ENCODE assay signal across 1 cellular context in the genomic region with DNA sequence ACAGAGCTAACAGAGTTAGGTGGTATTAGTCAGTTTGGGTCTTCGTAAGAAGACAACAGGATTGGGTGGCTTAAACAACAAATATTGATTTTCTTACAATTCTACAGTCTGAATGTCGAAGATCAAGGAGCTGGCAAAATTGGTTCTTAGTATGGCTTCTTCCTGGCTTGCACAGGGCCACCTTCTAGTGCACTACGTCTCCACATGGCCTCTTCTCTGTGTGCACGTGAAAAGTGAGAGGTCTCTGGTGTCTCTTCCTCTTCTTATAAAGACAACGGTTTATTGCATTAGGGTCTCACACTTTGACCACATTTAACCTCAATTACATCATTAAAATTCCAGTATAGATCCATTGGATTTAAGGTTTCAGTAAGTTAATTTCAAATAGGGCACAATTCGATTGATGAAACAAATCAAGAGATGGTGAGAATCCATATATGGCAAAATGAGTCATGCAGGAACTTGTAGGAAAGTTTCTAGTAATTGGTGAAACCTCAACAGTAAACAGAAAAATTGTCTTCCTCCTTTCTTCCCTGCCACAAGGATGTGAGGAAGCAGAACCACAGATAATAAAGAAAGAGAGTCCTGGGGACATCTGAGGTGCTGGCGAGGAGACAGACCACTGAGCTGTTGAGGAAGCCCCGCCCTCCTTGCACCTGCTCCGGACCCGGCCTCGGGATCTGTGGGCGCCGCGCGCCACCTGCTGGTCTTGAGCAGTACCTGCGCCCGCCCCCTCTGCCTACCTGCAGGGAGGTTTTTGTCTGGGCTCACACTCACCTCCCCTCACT.
TF ChIP-seq lines count a peak whose summit lies in the region.

No MANE protein-coding gene starts in this region.

TF ChIP-seq in HEK293, 187 proteins besides CTCF, POLR2A, EP300 and RAD21 (continued from another document):
- TF ChIP-seq, protein P1, sequence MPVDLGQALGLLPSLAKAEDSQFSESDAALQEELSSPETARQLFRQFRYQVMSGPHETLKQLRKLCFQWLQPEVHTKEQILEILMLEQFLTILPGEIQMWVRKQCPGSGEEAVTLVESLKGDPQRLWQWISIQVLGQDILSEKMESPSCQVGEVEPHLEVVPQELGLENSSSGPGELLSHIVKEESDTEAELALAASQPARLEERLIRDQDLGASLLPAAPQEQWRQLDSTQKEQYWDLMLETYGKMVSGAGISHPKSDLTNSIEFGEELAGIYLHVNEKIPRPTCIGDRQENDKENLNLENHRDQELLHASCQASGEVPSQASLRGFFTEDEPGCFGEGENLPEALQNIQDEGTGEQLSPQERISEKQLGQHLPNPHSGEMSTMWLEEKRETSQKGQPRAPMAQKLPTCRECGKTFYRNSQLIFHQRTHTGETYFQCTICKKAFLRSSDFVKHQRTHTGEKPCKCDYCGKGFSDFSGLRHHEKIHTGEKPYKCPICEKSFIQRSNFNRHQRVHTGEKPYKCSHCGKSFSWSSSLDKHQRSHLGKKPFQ (tag by site-specific recombination; IDR thresholded peaks at IDR 0.05) = no peak
- TF ChIP-seq, protein P2, sequence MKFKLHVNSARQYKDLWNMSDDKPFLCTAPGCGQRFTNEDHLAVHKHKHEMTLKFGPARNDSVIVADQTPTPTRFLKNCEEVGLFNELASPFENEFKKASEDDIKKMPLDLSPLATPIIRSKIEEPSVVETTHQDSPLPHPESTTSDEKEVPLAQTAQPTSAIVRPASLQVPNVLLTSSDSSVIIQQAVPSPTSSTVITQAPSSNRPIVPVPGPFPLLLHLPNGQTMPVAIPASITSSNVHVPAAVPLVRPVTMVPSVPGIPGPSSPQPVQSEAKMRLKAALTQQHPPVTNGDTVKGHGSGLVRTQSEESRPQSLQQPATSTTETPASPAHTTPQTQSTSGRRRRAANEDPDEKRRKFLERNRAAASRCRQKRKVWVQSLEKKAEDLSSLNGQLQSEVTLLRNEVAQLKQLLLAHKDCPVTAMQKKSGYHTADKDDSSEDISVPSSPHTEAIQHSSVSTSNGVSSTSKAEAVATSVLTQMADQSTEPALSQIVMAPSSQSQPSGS (tag by site-specific recombination; IDR thresholded peaks at IDR 0.05; ENCODE audit: low read depth) = no peak
- TF ChIP-seq ZNF600 (tag by site-specific recombination; IDR thresholded peaks at IDR 0.05) (peak; percentile 56; the same call in 1 of the 2 replicates), REST (tag by site-specific recombination; IDR thresholded peaks at IDR 0.05) (no peak), ZNF654 (tag by site-specific recombination; IDR thresholded peaks at IDR 0.05; ENCODE audit: low read depth) (peak; percentile 98), ZNF660 (tag by site-specific recombination; IDR thresholded peaks at IDR 0.05) (peak; percentile 74; the same call in 1 of the 2 replicates), EGR2 (tag by site-specific recombination; IDR thresholded peaks at IDR 0.05; ENCODE audit: low read depth) (0 out of 2 replicates have a peak, but pooled peaks have one; percentile 11), KLF17 (tag by site-specific recombination; IDR thresholded peaks at IDR 0.05) (no peak), ZNF211 (tag by site-specific recombination; IDR thresholded peaks at IDR 0.05; ENCODE audit: low read depth) (no peak), SP3 (tag by site-specific recombination; IDR thresholded peaks at IDR 0.05) (0 out of 2 replicates have a peak, but pooled peaks have one; percentile 19), ZBTB20 (tag by site-specific recombination; IDR thresholded peaks at IDR 0.05) (no peak), BCL11A (tag by site-specific recombination; IDR thresholded peaks at IDR 0.05; ENCODE audit: low read depth) (no peak), ZFHX2 (tag by site-specific recombination; conservative IDR thresholded peaks at IDR 0.05) (peak; percentile 41), ZNF658 (tag by site-specific recombination; IDR thresholded peaks at IDR 0.05) (no peak), ZIC2 (tag by site-specific recombination; IDR thresholded peaks at IDR 0.05) (no peak), MYNN (tag by site-specific recombination; IDR thresholded peaks at IDR 0.05; ENCODE audit: borderline replicate concordance) (no peak), KLF9 (tag by site-specific recombination; IDR thresholded peaks at IDR 0.05; ENCODE audit: low read depth) (peak; percentile 51; the same call in 1 of the 2 replicates), SP7 (tag by site-specific recombination; IDR thresholded peaks at IDR 0.05) (no peak), MEIS1 (CRISPR knock-in tag; IDR thresholded peaks at IDR 0.05; ENCODE audit: borderline replicate concordance) (no peak), ZNF140 (tag by site-specific recombination; IDR thresholded peaks at IDR 0.05) (no peak), PRDM1 (tag by site-specific recombination; IDR thresholded peaks at IDR 0.05) (no peak), WT1 (tag by site-specific recombination; IDR thresholded peaks at IDR 0.05) (no peak), ZNF184 (tag by site-specific recombination; IDR thresholded peaks at IDR 0.05) (0 out of 2 replicates have a peak, but pooled peaks have one; percentile 9), ZNF221 (tag by site-specific recombination; IDR thresholded peaks at IDR 0.05; ENCODE audit: borderline replicate concordance) (no peak), ZNF416 (tag by site-specific recombination; IDR thresholded peaks at IDR 0.05) (no peak), ZNF626 (tag by site-specific recombination; IDR thresholded peaks at IDR 0.05) (no peak), GLI4 (tag by site-specific recombination; IDR thresholded peaks at IDR 0.05) (no peak), ZNF138 (tag by site-specific recombination; IDR thresholded peaks at IDR 0.05; ENCODE audit: borderline replicate concordance) (0 out of 2 replicates have a peak, but pooled peaks have one; percentile 56), GLIS2 (tag by site-specific recombination; IDR thresholded peaks at IDR 0.05) (peak; percentile 29), KLF16 (tag by site-specific recombination; IDR thresholded peaks at IDR 0.05) (no peak), SALL2 (tag by site-specific recombination; IDR thresholded peaks at IDR 0.05; ENCODE audit: borderline replicate concordance) (no peak), KLF7 (tag by site-specific recombination; IDR thresholded peaks at IDR 0.05; ENCODE audit: borderline replicate concordance) (no peak), ZNF391 (tag by site-specific recombination; IDR thresholded peaks at IDR 0.05; ENCODE audit: borderline replicate concordance, low read depth) (no peak), ZEB2 (tag by site-specific recombination; IDR thresholded peaks at IDR 0.05) (peak; percentile 29; the same call in 1 of the 2 replicates), GLIS1 (tag by site-specific recombination; IDR thresholded peaks at IDR 0.05) (no peak), ZNF23 (tag by site-specific recombination; IDR thresholded peaks at IDR 0.05; ENCODE audit: borderline replicate concordance) (no peak)
- TF ChIP-seq, protein P3, sequence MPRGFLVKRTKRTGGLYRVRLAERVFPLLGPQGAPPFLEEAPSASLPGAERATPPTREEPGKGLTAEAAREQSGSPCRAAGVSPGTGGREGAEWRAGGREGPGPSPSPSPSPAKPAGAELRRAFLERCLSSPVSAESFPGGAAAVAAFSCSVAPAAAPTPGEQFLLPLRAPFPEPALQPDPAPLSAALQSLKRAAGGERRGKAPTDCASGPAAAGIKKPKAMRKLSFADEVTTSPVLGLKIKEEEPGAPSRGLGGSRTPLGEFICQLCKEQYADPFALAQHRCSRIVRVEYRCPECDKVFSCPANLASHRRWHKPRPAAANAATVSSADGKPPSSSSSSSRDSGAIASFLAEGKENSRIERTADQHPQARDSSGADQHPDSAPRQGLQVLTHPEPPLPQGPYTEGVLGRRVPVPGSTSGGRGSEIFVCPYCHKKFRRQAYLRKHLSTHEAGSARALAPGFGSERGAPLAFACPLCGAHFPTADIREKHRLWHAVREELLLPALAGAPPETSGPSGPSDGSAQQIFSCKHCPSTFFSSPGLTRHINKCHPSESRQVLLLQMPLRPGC (tag by site-specific recombination; IDR thresholded peaks at IDR 0.05) = no peak
- TF ChIP-seq, protein P4, sequence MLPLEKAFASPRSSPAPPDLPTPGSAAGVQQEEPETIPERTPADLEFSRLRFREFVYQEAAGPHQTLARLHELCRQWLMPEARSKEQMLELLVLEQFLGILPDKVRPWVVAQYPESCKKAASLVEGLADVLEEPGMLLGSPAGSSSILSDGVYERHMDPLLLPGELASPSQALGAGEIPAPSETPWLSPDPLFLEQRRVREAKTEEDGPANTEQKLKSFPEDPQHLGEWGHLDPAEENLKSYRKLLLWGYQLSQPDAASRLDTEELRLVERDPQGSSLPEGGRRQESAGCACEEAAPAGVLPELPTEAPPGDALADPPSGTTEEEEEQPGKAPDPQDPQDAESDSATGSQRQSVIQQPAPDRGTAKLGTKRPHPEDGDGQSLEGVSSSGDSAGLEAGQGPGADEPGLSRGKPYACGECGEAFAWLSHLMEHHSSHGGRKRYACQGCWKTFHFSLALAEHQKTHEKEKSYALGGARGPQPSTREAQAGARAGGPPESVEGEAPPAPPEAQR (tag by site-specific recombination; IDR thresholded peaks at IDR 0.05) = no peak
